ENCODE assay signal across 11 cellular contexts in the genomic region with DNA sequence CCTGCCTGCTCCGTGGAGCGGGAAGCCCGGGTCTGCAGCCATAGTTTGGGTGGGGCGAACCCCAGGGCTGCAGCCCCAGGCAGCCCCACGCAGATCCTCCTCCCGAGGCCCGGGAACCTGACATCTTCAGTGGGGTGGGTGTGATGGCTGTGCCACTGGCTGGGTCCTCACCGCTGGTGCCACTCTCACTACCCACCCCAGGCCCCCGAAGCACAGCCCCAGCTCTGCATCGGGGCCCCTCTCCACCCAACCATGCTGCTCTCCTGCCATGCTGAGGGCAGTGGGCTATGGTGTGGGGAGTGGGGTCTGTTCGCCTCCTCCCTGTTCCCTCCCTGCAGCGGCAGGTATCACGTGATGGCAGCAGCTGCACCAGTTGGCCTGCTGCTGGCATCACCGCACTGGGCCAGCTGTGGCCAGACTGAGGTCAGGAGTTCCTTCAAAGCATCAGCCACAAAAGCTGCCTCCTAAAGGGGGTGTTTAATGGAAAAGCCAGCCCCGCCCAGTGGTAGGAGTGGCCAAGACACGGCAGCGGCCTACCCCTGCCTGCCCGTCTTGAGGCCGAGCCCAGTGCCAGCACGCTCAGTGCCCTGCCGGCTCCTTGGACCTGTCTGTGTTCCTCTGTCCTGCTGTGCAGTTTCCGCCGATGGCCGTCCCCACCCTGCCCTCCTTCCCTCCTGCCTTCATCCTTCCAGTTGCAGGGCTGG. TPM values are rescaled to one million over a fixed set of nuclear protein-coding genes. Genes with fewer than 3 reads are reported as not detected.
DNase-seq lines count a peak whose midpoint lies in the region; ATAC-seq and TF ChIP-seq lines count a peak whose summit lies in the region.
"Had no signal": no experiment of that assay in that cellular context is flagged by ENCODE, and none has a peak within 500 bp of the region (broad histone marks: within the 10 kb centered on the region; RNA-seq: fewer than 3 reads in every experiment).

No MANE protein-coding gene starts in this region.

- H3K4me3 Mint-ChIP-seq in neural crest cell = peak overlapping the region; percentile 12
- H3K4me3 Mint-ChIP-seq in CD4-positive, alpha-beta T cell = no peak overlapping the region
- H3K4me3 Mint-ChIP-seq: HFFc6; stimulated activated naive CD8-positive, alpha-beta T cell treated with anti-CD3 and anti-CD28 coated beads, Interleukin-15, Interleukin-2, amounts not matched to agents 100 ng/mL and 50 ng/mL, for 24 hours had no signal

- peak overlapping the region in 10 of 11 experiments; percentile 6 to 70 (median 60); a peak in 18 of 22 replicates for H3K9ac ChIP-seq in BLaER1 treated with 17β-estradiol and CSF1 and Interleukin-3, amounts not matched to agents 10 nM and 100 nM

- TF ChIP-seq CTCF in neural crest cell (conservative IDR thresholded peaks at IDR 0.05) = no peak
- TF ChIP-seq CTCF in CD4-positive, alpha-beta T cell (IDR thresholded peaks at IDR 0.05) = no peak

- H3K4me1 ChIP-seq in BLaER1 treated with 17β-estradiol and CSF1 and Interleukin-3, amounts not matched to agents 10 nM and 100 nM = peaks cover 43 to 47% (median 46%) of the 10 kb centered on the region in 10 experiments

- POLR2A ChIA-PET in CD4-positive, alpha-beta T cell (lab: Charles Lee) = interaction anchor here (1.1 kb wide), 1 partner anchor 11 kb away, joined by 4 read pairs; the partner anchor contains the start of gene KCTD5

- H3K4me2 ChIP-seq in BLaER1 treated with 17β-estradiol and CSF1 and Interleukin-3, amounts not matched to agents 10 nM and 100 nM = peak overlapping the region; percentile 82 to 98 (median 93)

- peaks cover 22 to 42% (median 35%) of the 10 kb centered on the region in 11 experiments for H3K36me3 ChIP-seq in BLaER1 treated with 17β-estradiol and CSF1 and Interleukin-3, amounts not matched to agents 10 nM and 100 nM

- H3K27me3 ChIP-seq in BLaER1 treated with 17β-estradiol and CSF1 and Interleukin-3, amounts not matched to agents 10 nM and 100 nM = no peaks in the 10 kb centered on the region
- no peaks in the 10 kb centered on the region for H3K27me3 ChIP-seq in CD4-positive, alpha-beta T cell (ENCODE audit: control insufficient read depth, insufficient read depth, low read length)
- H3K27me3 ChIP-seq: pancreas had no signal

- no peaks in the 10 kb centered on the region for H3K27me3 Mint-ChIP-seq in neural crest cell (ENCODE audit: low read depth)
- no peaks in the 10 kb centered on the region for H3K27me3 Mint-ChIP-seq in CD4-positive, alpha-beta T cell
- H3K27me3 Mint-ChIP-seq: stimulated activated naive CD8-positive, alpha-beta T cell treated with anti-CD3 and anti-CD28 coated beads, Interleukin-15, Interleukin-2, amounts not matched to agents 100 ng/mL and 50 ng/mL, for 24 hours had no signal

- peak; percentile 17 for DNase-seq in RPMI7951 (ENCODE audit: low read depth)
- DNase-seq in glomerular visceral epithelial cell (ENCODE audit: extremely low spot score) = peak; percentile 93
- DNase-seq in neural crest cell (ENCODE audit: low read depth, low spot score) = no peak
- no peak for DNase-seq in CD4-positive, alpha-beta T cell
- DNase-seq in NCI-H128 (lab: John Stamatoyannopoulos, UW; ENCODE audit: unreplicated experiment) = no peak
- DNase-seq: HFFc6 had no signal

- no peaks in the 10 kb centered on the region for H3K9me3 Mint-ChIP-seq in neural crest cell
- no peaks in the 10 kb centered on the region for H3K9me3 Mint-ChIP-seq in CD4-positive, alpha-beta T cell
- H3K9me3 Mint-ChIP-seq: HFFc6; stimulated activated naive CD8-positive, alpha-beta T cell treated with anti-CD3 and anti-CD28 coated beads, Interleukin-15, Interleukin-2, amounts not matched to agents 100 ng/mL and 50 ng/mL, for 24 hours had no signal

- H3K4me3 ChIP-seq in BLaER1 treated with 17β-estradiol and CSF1 and Interleukin-3, amounts not matched to agents 10 nM and 100 nM = peak overlapping the region; percentile 9 to 51 (median 32); a peak in 14 of 20 replicates
- H3K4me3 ChIP-seq: pancreas had no signal

- H3K27ac ChIP-seq in BLaER1 treated with 17β-estradiol and CSF1 and Interleukin-3, amounts not matched to agents 10 nM and 100 nM = peak overlapping the region in 9 of 11 experiments; percentile 36 to 79 (median 66); a peak in 17 of 22 replicates
- H3K27ac ChIP-seq in CD4-positive, alpha-beta T cell (ENCODE audit: low read depth, low read length) = no peak overlapping the region
- H3K27ac ChIP-seq: pancreas had no signal

- peaks cover 4% of the 10 kb centered on the region for H3K4me1 Mint-ChIP-seq in neural crest cell
- peaks cover 6% of the 10 kb centered on the region for H3K4me1 Mint-ChIP-seq in CD4-positive, alpha-beta T cell (ENCODE audit: low read depth)

- H3K27ac Mint-ChIP-seq in neural crest cell (ENCODE audit: unreplicated experiment) = no peak overlapping the region
- no peak overlapping the region for H3K27ac Mint-ChIP-seq in CD4-positive, alpha-beta T cell
- H3K27ac Mint-ChIP-seq: HFFc6; stimulated activated naive CD8-positive, alpha-beta T cell treated with anti-CD3 and anti-CD28 coated beads, Interleukin-15, Interleukin-2, amounts not matched to agents 100 ng/mL and 50 ng/mL, for 24 hours had no signal

- no peaks in the 10 kb centered on the region for H3K9me3 ChIP-seq in BLaER1 treated with 17β-estradiol and CSF1 and Interleukin-3, amounts not matched to agents 10 nM and 100 nM (replicated peaks in 1 of 11)
- no peaks in the 10 kb centered on the region for H3K9me3 ChIP-seq in CD4-positive, alpha-beta T cell (ENCODE audit: control insufficient read depth, low read length)
- H3K9me3 ChIP-seq: pancreas had no signal

- intact Hi-C loops in CD4-positive, alpha-beta T cell (cut with DNase I, micrococcal nuclease) = no loop called here

- H3K36me3 Mint-ChIP-seq in neural crest cell (ENCODE audit: low read depth) = no peaks in the 10 kb centered on the region
- H3K36me3 Mint-ChIP-seq in CD4-positive, alpha-beta T cell (ENCODE audit: low read depth) = peaks cover 15% of the 10 kb centered on the region

- ATAC-seq in HG03342 (IDR thresholded peaks at IDR 0.05; ENCODE audit: unreplicated experiment) (no peak), GM21381 (IDR thresholded peaks at IDR 0.05; ENCODE audit: unreplicated experiment) (no peak)
- ATAC-seq in CD4-positive, alpha-beta T cell (ENCODE audit: poor library complexity) = no peak

- peaks cover 61 to 72% (median 64%) of the 10 kb centered on the region in 11 experiments for H4K20me1 ChIP-seq in BLaER1 treated with 17β-estradiol and CSF1 and Interleukin-3, amounts not matched to agents 10 nM and 100 nM

- CTCF ChIA-PET in CD4-positive, alpha-beta T cell (lab: Charles Lee) = no interaction called here

RNA-seq across cellular contexts. Expression of gene KCTD5, which starts 10.8 kb away (rescaled TPM):
- 39.7 and 55.6 TPM in 2 replicates for total RNA-seq in RPMI7951 (2014; rRNA removed; shearing (Covaris generic))
- total RNA-seq in neural crest cell = 27.4 and 27.7 TPM in 2 replicates
- total RNA-seq in CD4-positive, alpha-beta T cell = 10 to 100 TPM; 20.6 to 22.6 TPM

RNA-seq across cellular contexts. Expression of gene PRSS27, which starts 26.9 kb away (rescaled TPM):
- total RNA-seq in RPMI7951 (2014; rRNA removed; shearing (Covaris generic)) = 0.29 and 1.1 TPM in 2 replicates
- 5.3 and 7.8 TPM in 2 replicates for total RNA-seq in neural crest cell
- under 1 TPM; 0.28 to 0.44 TPM for total RNA-seq in CD4-positive, alpha-beta T cell

RNA-seq across cellular contexts. Expression of gene SRRM2, which starts 59.3 kb away (rescaled TPM):
- 20.5 and 40.0 TPM in 2 replicates for total RNA-seq in RPMI7951 (2014; rRNA removed; shearing (Covaris generic))
- 779 and 803 TPM in 2 replicates for total RNA-seq in neural crest cell
- 1,000 to 10,000 TPM; 1,187 to 1,199 TPM for total RNA-seq in CD4-positive, alpha-beta T cell

Comparison
In these comparisons a context has a peak if more than half of its experiments do, and no peak if none do; other contexts are left out.
1. DNase-seq: peak in RPMI7951 (single experiment) and glomerular visceral epithelial cell (single experiment); none in neural crest cell (single experiment), CD4-positive, alpha-beta T cell (0 of 10) and NCI-H128 (single experiment).
2. RNA of gene SRRM2, which starts 59.3 kb away (total RNA-seq): 1,187 to 1,199 TPM in CD4-positive, alpha-beta T cell and 779 to 803 TPM in neural crest cell; 20.5 to 40.0 TPM in RPMI7951; every median in the first group is over 10 times any median in the second.